8 cellular contexts compared by ENCODE assay signal in the genomic region with DNA sequence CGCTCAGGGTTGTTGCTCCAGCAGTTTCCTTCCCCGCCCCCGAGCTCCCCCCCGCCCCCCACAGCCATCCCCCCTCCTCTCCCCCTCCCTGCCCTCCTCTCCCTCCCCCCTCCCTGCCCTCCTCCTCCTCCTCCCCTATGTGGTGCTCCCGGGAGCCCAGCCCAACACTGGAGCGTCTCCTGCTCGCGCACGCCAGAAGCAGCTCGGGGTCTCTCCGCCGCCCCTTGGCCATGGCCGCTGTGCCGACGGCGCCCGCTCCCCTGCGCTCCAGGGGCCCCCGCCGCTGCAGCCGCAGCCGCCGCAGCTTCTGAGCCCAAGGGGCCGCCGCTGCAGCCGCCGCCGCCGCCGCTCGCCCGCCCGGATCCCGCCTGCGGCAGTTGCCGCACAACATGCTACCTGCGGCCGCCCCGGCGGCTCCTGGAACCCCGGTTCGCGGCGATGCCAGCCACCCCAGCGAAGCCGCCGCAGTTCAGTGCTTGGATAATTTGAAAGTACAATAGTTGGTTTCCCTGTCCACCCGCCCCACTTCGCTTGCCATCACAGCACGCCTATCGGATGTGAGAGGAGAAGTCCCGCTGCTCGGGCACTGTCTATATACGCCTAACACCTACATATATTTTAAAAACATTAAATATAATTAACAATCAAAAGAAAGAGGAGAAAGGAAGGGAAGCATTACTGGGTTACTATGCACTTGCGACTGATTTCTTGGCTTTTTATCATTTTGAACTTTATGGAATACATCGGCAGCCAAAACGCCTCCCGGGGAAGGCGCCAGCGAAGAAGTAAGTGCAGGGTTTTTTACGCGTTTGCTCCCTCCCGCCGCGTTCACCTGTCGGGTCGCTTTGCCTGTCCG. TPM values are rescaled to one million over a fixed set of nuclear protein-coding genes. Genes with fewer than 3 reads are reported as not detected.
DNase-seq lines count a peak whose midpoint lies in the region; ATAC-seq, FAIRE-seq and TF ChIP-seq lines count a peak whose summit lies in the region.

A gene with protein sequence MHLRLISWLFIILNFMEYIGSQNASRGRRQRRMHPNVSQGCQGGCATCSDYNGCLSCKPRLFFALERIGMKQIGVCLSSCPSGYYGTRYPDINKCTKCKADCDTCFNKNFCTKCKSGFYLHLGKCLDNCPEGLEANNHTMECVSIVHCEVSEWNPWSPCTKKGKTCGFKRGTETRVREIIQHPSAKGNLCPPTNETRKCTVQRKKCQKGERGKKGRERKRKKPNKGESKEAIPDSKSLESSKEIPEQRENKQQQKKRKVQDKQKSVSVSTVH (plus strand): TSS at position 167 of the 856 bp plus-strand sequence. CDS start 522 bp downstream, at position 689.

- H3K27ac Mint-ChIP-seq in CD4-positive, alpha-beta memory T cell, result no peak within 1 kb of the TSS
- no peak within 1 kb of the TSS for H3K27ac Mint-ChIP-seq in stimulated activated naive CD8-positive, alpha-beta T cell treated with anti-CD3 and anti-CD28 coated beads, Interleukin-15, amount 100 ng/mL, for 72 hours

- peak within 1 kb of the TSS; percentile 67 to 89 (median 77) for H3K4me3 Mint-ChIP-seq in CD4-positive, alpha-beta memory T cell
- peak within 1 kb of the TSS; percentile 77 to 87 for H3K4me3 Mint-ChIP-seq in stimulated activated naive CD8-positive, alpha-beta T cell treated with anti-CD3 and anti-CD28 coated beads, Interleukin-15, amount 100 ng/mL, for 72 hours

- no peaks in the 10 kb centered on the region for H3K9me3 ChIP-seq in CD4-positive, alpha-beta memory T cell (ENCODE audit: control insufficient read depth in 1 of 2, low read length in 2 of 2)

- peaks cover 16% of the 10 kb centered on the region for H3K27me3 ChIP-seq in CD4-positive, alpha-beta memory T cell (ENCODE audit: insufficient read depth, low read length)
- peaks cover 40% of the 10 kb centered on the region for H3K27me3 ChIP-seq in bronchial epithelial cell (ENCODE audit: control insufficient read depth, insufficient read depth, low read length)

- H3K9me3 Mint-ChIP-seq in CD4-positive, alpha-beta memory T cell, result no peaks in the 10 kb centered on the region
- no peaks in the 10 kb centered on the region for H3K9me3 Mint-ChIP-seq in stimulated activated naive CD8-positive, alpha-beta T cell treated with anti-CD3 and anti-CD28 coated beads, Interleukin-15, amount 100 ng/mL, for 72 hours

- POLR2A ChIA-PET in CD4-positive, alpha-beta memory T cell (lab: Charles Lee; ENCODE audit: partially characterized antibody), result no interaction called here

- FAIRE-seq in bronchial epithelial cell (lab: Jason Lieb, UNC), result no peak

- H3K4me3 ChIP-seq in CD4-positive, alpha-beta memory T cell (ENCODE audit: low read length in 2 of 2), result no peak within 1 kb of the TSS
- peak within 1 kb of the TSS; percentile 16 for H3K4me3 ChIP-seq in bronchial epithelial cell (ENCODE audit: low read depth, low read length)

- no peaks in the 10 kb centered on the region for H3K36me3 ChIP-seq in CD4-positive, alpha-beta memory T cell (ENCODE audit: insufficient read depth, low read length)
- no peaks in the 10 kb centered on the region for H3K36me3 ChIP-seq in bronchial epithelial cell (ENCODE audit: control insufficient read depth, insufficient read depth, low read length)

- CTCF ChIA-PET in CD4-positive, alpha-beta memory T cell (lab: Charles Lee; ENCODE audit: partially characterized antibody), result no interaction called here

- DNase-seq in CD4-positive, alpha-beta memory T cell, result no peak
- DNase-seq in NCI-H345 treated with DMSO at 0.1 percent for 48 hours (lab: John Stamatoyannopoulos, UW; ENCODE audit: unreplicated experiment), result peak; percentile 17
- DNase-seq in bronchial epithelial cell (ENCODE audit: low read depth), result peak; percentile 11
- no peak for DNase-seq in left lobe of liver (ENCODE audit: low spot score)
- DNase-seq in stimulated activated naive CD8-positive, alpha-beta T cell treated with anti-CD3 and anti-CD28 coated beads, Interleukin-15, amount 100 ng/mL, for 72 hours, result peak; percentile 20 to 30

- no peak for TF ChIP-seq CTCF in bronchial epithelial cell (IDR thresholded peaks at IDR 0.05; ENCODE audit: insufficient read depth, low read length, severe bottlenecking)

- no peaks in the 10 kb centered on the region for H3K36me3 Mint-ChIP-seq in CD4-positive, alpha-beta memory T cell

- peaks cover 13 to 35% (median 23%) of the 10 kb centered on the region in 4 donors for H3K4me1 Mint-ChIP-seq in CD4-positive, alpha-beta memory T cell
- peaks cover 40% of the 10 kb centered on the region for H3K4me1 Mint-ChIP-seq in stimulated activated naive CD8-positive, alpha-beta T cell treated with anti-CD3 and anti-CD28 coated beads, Interleukin-15, amount 100 ng/mL, for 72 hours

- peaks cover 47 to 53% of the 10 kb centered on the region in 2 donors for H3K27me3 Mint-ChIP-seq in CD4-positive, alpha-beta memory T cell
- H3K27me3 Mint-ChIP-seq in stimulated activated naive CD8-positive, alpha-beta T cell treated with anti-CD3 and anti-CD28 coated beads, Interleukin-15, amount 100 ng/mL, for 72 hours, result peaks cover 70% of the 10 kb centered on the region

- no peak within 1 kb of the TSS for H3K27ac ChIP-seq in CD4-positive, alpha-beta memory T cell (ENCODE audit: low read depth, low read length)

- intact Hi-C loops in CD4-positive, alpha-beta memory T cell (cut with micrococcal nuclease), result no loop called here

- H3K4me1 ChIP-seq in CD4-positive, alpha-beta memory T cell (ENCODE audit: insufficient read depth, low read length), result peaks cover 14% of the 10 kb centered on the region

- ATAC-seq in GM19372 (IDR thresholded peaks at IDR 0.05; ENCODE audit: low read depth, unreplicated experiment) (peak; percentile 19), left lobe of liver (peak; percentile 30), HG03457 (IDR thresholded peaks at IDR 0.05; ENCODE audit: unreplicated experiment) (no peak), HG02759 (IDR thresholded peaks at IDR 0.05; ENCODE audit: unreplicated experiment) (no peak)
- peak; percentile 22 for ATAC-seq in stimulated activated naive CD8-positive, alpha-beta T cell treated with anti-CD3 and anti-CD28 coated beads, Interleukin-15, amount 100 ng/mL, for 72 hours

RNA-seq across cellular contexts. Expression of the gene that starts here (rescaled TPM):
- not detected for total RNA-seq in CD4-positive, alpha-beta memory T cell
- polyA plus RNA-seq in CD4-positive, alpha-beta memory T cell, result not detected
- not detected in 2 replicates for total RNA-seq in bronchial epithelial cell
- total RNA-seq in left lobe of liver, result 1.6 TPM

Comparison
In these comparisons a context has a peak if more than half of its experiments do, and no peak if none do; other contexts are left out.
1. Peak in DNase-seq and H3K4me3 ChIP-seq in bronchial epithelial cell; RNA of the gene not detected or under 1 TPM.
2. DNase-seq: peak in NCI-H345 treated with DMSO at 0.1 percent for 48 hours (single experiment) and stimulated activated naive CD8-positive, alpha-beta T cell treated with anti-CD3 and anti-CD28 coated beads, Interleukin-15, amount 100 ng/mL, for 72 hours (2 of 2); none in CD4-positive, alpha-beta memory T cell (0 of 5) and left lobe of liver (single experiment).
3. ATAC-seq: peak in GM19372 (single experiment), left lobe of liver (single experiment) and stimulated activated naive CD8-positive, alpha-beta T cell treated with anti-CD3 and anti-CD28 coated beads, Interleukin-15, amount 100 ng/mL, for 72 hours (single experiment); none in HG03457 (single experiment) and HG02759 (single experiment).